1 cellular context compared by ENCODE assay signal in genomic region chr6:167851349-167851952, GRCh38.
TF ChIP-seq lines count a peak whose summit lies in the region.

No MANE protein-coding gene starts in this region.

TF ChIP-seq in HepG2, 621 proteins besides CTCF, POLR2A, EP300 and RAD21:
- TF ChIP-seq HNRNPH1 (optimal IDR thresholded peaks at IDR 0.05; ENCODE audit: low read depth, low read length) (no peak), RBM22 (optimal IDR thresholded peaks at IDR 0.05; ENCODE audit: low read length) (peak; percentile 60), CENPX (CRISPR knock-in tag; IDR thresholded peaks at IDR 0.05) (no peak), ETV5 (CRISPR knock-in tag; IDR thresholded peaks at IDR 0.05; ENCODE audit: borderline replicate concordance) (no peak), ZNF383 (CRISPR knock-in tag; IDR thresholded peaks at IDR 0.05; ENCODE audit: borderline replicate concordance) (no peak)
